1 cellular context compared by ENCODE assay signal in genomic region chr20:46117704-46118467, GRCh38.
TF ChIP-seq lines count a peak whose summit lies in the region.

TSS of gene CD40 (plus strand) at chr20:46118314. CDS start at chr20:46118344, 30 bp downstream.

TF ChIP-seq in GM12878, 131 proteins besides CTCF, POLR2A, EP300 and RAD21 (continued from another document and continues in another):
- TF ChIP-seq HSF1 (IDR thresholded peaks at IDR 0.05; ENCODE audit: low read depth, low read length) (no peak), ZBTB11 (CRISPR knock-in tag; IDR thresholded peaks at IDR 0.05) (no peak), CBFB (IDR thresholded peaks at IDR 0.05; ENCODE audit: low read depth) (peak; percentile 56; the same call in 1 of the 2 replicates), SMARCA5 (IDR thresholded peaks at IDR 0.05) (peak; percentile 77), CBX3 (IDR thresholded peaks at IDR 0.05; ENCODE audit: borderline replicate concordance, low read depth) (no peak), RCOR1 (conservative IDR thresholded peaks at IDR 0.05; ENCODE audit: low read depth, low read length) (no peak), ZBTB4 (CRISPR knock-in tag; IDR thresholded peaks at IDR 0.05) (no peak), CEBPZ (IDR thresholded peaks at IDR 0.05; ENCODE audit: low read depth, low read length) (no peak), POLR2AphosphoS2 (IDR thresholded peaks at IDR 0.05; ENCODE audit: low read depth, low read length) (0 out of 2 replicates have a peak, but pooled peaks have one; percentile 71), EED (IDR thresholded peaks at IDR 0.05; ENCODE audit: low read depth) (peak; percentile 94), TBL1XR1 (IDR thresholded peaks at IDR 0.05; ENCODE audit: low read depth, low read length) (no peak; the same call in 1 of the 2 replicates), SMAD5 (IDR thresholded peaks at IDR 0.05; ENCODE audit: low read depth) (peak; percentile 79), HDGF (IDR thresholded peaks at IDR 0.05) (no peak), MAX (IDR thresholded peaks at IDR 0.05; ENCODE audit: low read depth, low read length) (no peak), ESRRA (IDR thresholded peaks at IDR 0.05; ENCODE audit: low read length) (no peak), MYC (IDR thresholded peaks at IDR 0.05; ENCODE audit: insufficient read depth, insufficient read length, insufficient replicate concordance, low read length, severe bottlenecking) (no peak), IKZF1 (conservative IDR thresholded peaks at IDR 0.05) (peak; percentile 99), MYB (IDR thresholded peaks at IDR 0.05; ENCODE audit: borderline replicate concordance, low read depth, low read length) (no peak), EGR1 (IDR thresholded peaks at IDR 0.05; ENCODE audit: borderline replicate concordance in 1 of 2, low read depth in 2 of 2, low read length in 2 of 2) (no peak), NBN (IDR thresholded peaks at IDR 0.05) (peak; percentile 41; the same call in 1 of the 2 replicates), RUNX3 (IDR thresholded peaks at IDR 0.05; ENCODE audit: low read length) (peak; percentile 38), TCF3 (IDR thresholded peaks at IDR 0.05; ENCODE audit: borderline replicate concordance, insufficient read depth, low read depth, low read length) (no peak; the same call in 1 of the 2 replicates), ZNF622 (IDR thresholded peaks at IDR 0.05) (no peak), YY1 (IDR thresholded peaks at IDR 0.05; ENCODE audit: low read depth, low read length) (peak; percentile 35; the same call in 1 of the 2 replicates), TCF12 (IDR thresholded peaks at IDR 0.05; ENCODE audit: low read depth, low read length) (0 out of 2 replicates have a peak, but pooled peaks have one; percentile 29), REST (IDR thresholded peaks at IDR 0.05; ENCODE audit: low read depth, low read length) (no peak; the same call in 1 of the 2 replicates), ZBTB40 (IDR thresholded peaks at IDR 0.05; ENCODE audit: borderline replicate concordance) (no peak), ZBED1 (IDR thresholded peaks at IDR 0.05; ENCODE audit: borderline replicate concordance) (no peak), ZZZ3 (IDR thresholded peaks at IDR 0.05; ENCODE audit: control insufficient read depth, insufficient read length, low read depth) (no peak), KLF5 (IDR thresholded peaks at IDR 0.05; ENCODE audit: partially characterized antibody) (peak; percentile 52), NR2C2 (IDR thresholded peaks at IDR 0.05; ENCODE audit: borderline replicate concordance, control insufficient read depth, insufficient read length, low read depth) (no peak), NFIC (IDR thresholded peaks at IDR 0.05; ENCODE audit: low read depth, low read length) (peak; percentile 42; the same call in 1 of the 2 replicates), SREBF1 (IDR thresholded peaks at IDR 0.05; ENCODE audit: low read length) (no peak), WRNIP1 (IDR thresholded peaks at IDR 0.05; ENCODE audit: borderline replicate concordance, low read depth, low read length) (no peak), RB1 (IDR thresholded peaks at IDR 0.05; ENCODE audit: borderline replicate concordance) (peak; percentile 91; the same call in 1 of the 2 replicates), CHD1 (IDR thresholded peaks at IDR 0.05; ENCODE audit: low read depth, low read length) (no peak), SMAD1 (IDR thresholded peaks at IDR 0.05; ENCODE audit: low read depth, partially characterized antibody) (peak; percentile 68), E2F4 (IDR thresholded peaks at IDR 0.05; ENCODE audit: low read depth, low read length) (no peak), MEF2A (IDR thresholded peaks at IDR 0.05; ENCODE audit: insufficient read depth, low read depth, low read length) (no peak), ZSCAN29 (IDR thresholded peaks at IDR 0.05) (no peak), ZNF24 (IDR thresholded peaks at IDR 0.05) (no peak), POLR2AphosphoS5 (IDR thresholded peaks at IDR 0.05; ENCODE audit: low read length) (peak; percentile 98)
